8 cellular contexts compared by ENCODE assay signal in genomic region chr9:124259273-124260078, GRCh38. TPM values are rescaled to one million over a fixed set of nuclear protein-coding genes. Genes with fewer than 3 reads are reported as not detected.
DNase-seq lines count a peak whose midpoint lies in the region; ATAC-seq, FAIRE-seq and TF ChIP-seq lines count a peak whose summit lies in the region.

No MANE protein-coding gene starts in this region.

- no peak overlapping the region for H3K27ac Mint-ChIP-seq in activated T-cell treated with anti-CD3 and anti-CD28 coated beads, Interleukin-2, amount 50 U/mL, for 72 hours

- POLR2A ChIA-PET in endothelial cell of umbilical vein (lab: Charles Lee) = interaction anchor here (0.7 to 1.0 kb wide), 2 partner anchors 30 to 47 kb away, joined by 3 read pairs; no protein-coding TSS in a partner anchor

- no peaks in the 10 kb centered on the region for H3K9me3 ChIP-seq in RWPE2 (ENCODE audit: severe bottlenecking)
- H3K9me3 ChIP-seq in endothelial cell of umbilical vein (replicated peaks; ENCODE audit: control insufficient read depth, insufficient read depth, low read length) = no peaks in the 10 kb centered on the region
- no peaks in the 10 kb centered on the region for H3K9me3 ChIP-seq in muscle layer of colon (ENCODE audit: low read length)

- H2AFZ ChIP-seq in endothelial cell of umbilical vein (ENCODE audit: low read depth, low read length) = no peak overlapping the region

- FAIRE-seq in endothelial cell of umbilical vein (lab: Jason Lieb, UNC) (peak; percentile 94), D721Med (lab: Jason Lieb, UNC) (no peak)

- H3K9me1 ChIP-seq in endothelial cell of umbilical vein (replicated peaks; ENCODE audit: control insufficient read depth, extremely low read depth, insufficient read depth, low read length) = no peaks in the 10 kb centered on the region

- H3K27ac ChIP-seq in RWPE2 (ENCODE audit: poor library complexity, severe bottlenecking) (peak overlapping the region; percentile 96), endothelial cell of umbilical vein (ENCODE audit: insufficient read depth, low read depth, low read length) (peak overlapping the region; percentile 76), muscle layer of colon (ENCODE audit: low read depth, low read length) (peak overlapping the region; percentile 94)

- peaks cover 33% of the 10 kb centered on the region for H3K4me1 ChIP-seq in RWPE2 (ENCODE audit: insufficient read depth, poor library complexity, severe bottlenecking)
- peaks cover 51% of the 10 kb centered on the region for H3K4me1 ChIP-seq in endothelial cell of umbilical vein (ENCODE audit: control insufficient read depth, extremely low read depth, insufficient read depth, low read length)
- H3K4me1 ChIP-seq in muscle layer of colon (ENCODE audit: insufficient read depth, low read length) = peaks cover 44% of the 10 kb centered on the region

- TSS peak; percentile 26 for BruUV-seq in endothelial cell of umbilical vein (replicated peaks; lab: Mats Ljungman, UMichigan)

- H4K20me1 ChIP-seq in endothelial cell of umbilical vein (replicated peaks; ENCODE audit: control insufficient read depth, extremely low read depth, insufficient read depth, low read length) = no peaks in the 10 kb centered on the region

- intact Hi-C loops in endothelial cell of umbilical vein (cut with micrococcal nuclease) = loop anchor here (1.0 to 5.0 kb wide), 8 partner anchors 8 to 153 kb away; no protein-coding TSS in a partner anchor

- peaks cover 61% of the 10 kb centered on the region for H3K79me2 ChIP-seq in endothelial cell of umbilical vein (ENCODE audit: control insufficient read depth, insufficient read depth, low read length)

- TF ChIP-seq CTCF in RWPE2 (IDR thresholded peaks at IDR 0.05; ENCODE audit: poor library complexity, severe bottlenecking) = no peak
- TF ChIP-seq CTCF in endothelial cell of umbilical vein (IDR thresholded peaks at IDR 0.05; ENCODE audit: extremely low read depth in 1 of 2, insufficient read depth in 1 of 2, low read depth in 1 of 2, low read length in 2 of 2) = no peak
- no peak for TF ChIP-seq CTCF in D721Med (IDR thresholded peaks at IDR 0.05; ENCODE audit: insufficient read depth, missing control alignments)

- peaks cover 1 to 2% of the 10 kb centered on the region in 2 donors for H3K36me3 Mint-ChIP-seq in activated T-cell treated with anti-CD3 and anti-CD28 coated beads, Interleukin-2, amount 50 U/mL, for 72 hours (ENCODE audit: insufficient read depth in 2 of 2)

- peaks cover 66% of the 10 kb centered on the region for H3K4me1 Mint-ChIP-seq in activated T-cell treated with anti-CD3 and anti-CD28 coated beads, Interleukin-2, amount 50 U/mL, for 72 hours (ENCODE audit: low read depth)

- peak overlapping the region; percentile 75 for H3K4me2 ChIP-seq in endothelial cell of umbilical vein (ENCODE audit: insufficient read depth, low read length)

- ATAC-seq in activated T-cell treated with anti-CD3 and anti-CD28 coated beads, Interleukin-2, amount 50 U/mL, for 72 hours (replicated peaks in 1 of 2) = no peak
- ATAC-seq in RWPE2 (ENCODE audit: low read depth) (peak; percentile 44), GM21515 (IDR thresholded peaks at IDR 0.05; ENCODE audit: unreplicated experiment) (no peak)

- CTCF ChIA-PET in endothelial cell of umbilical vein (lab: Charles Lee) = interaction anchor here (0.8 to 2.7 kb wide), 8 partner anchors 21 to 137 kb away, joined by 3 to 20 read pairs (median 6); no protein-coding TSS in a partner anchor

- H3K36me3 ChIP-seq in RWPE2 (ENCODE audit: low read depth) = peaks cover 14% of the 10 kb centered on the region
- H3K36me3 ChIP-seq in endothelial cell of umbilical vein (ENCODE audit: control insufficient read depth in 2 of 2, extremely low read depth in 1 of 2, insufficient read depth in 2 of 2, low read length in 2 of 2) = no peaks in the 10 kb centered on the region
- H3K36me3 ChIP-seq in muscle layer of colon (ENCODE audit: insufficient read depth, low read length) = no peaks in the 10 kb centered on the region

- H3K9me3 Mint-ChIP-seq in activated T-cell treated with anti-CD3 and anti-CD28 coated beads, Interleukin-2, amount 50 U/mL, for 72 hours = no peaks in the 10 kb centered on the region

- peak overlapping the region; percentile 88 to 96 for H3K4me3 Mint-ChIP-seq in activated T-cell treated with anti-CD3 and anti-CD28 coated beads, Interleukin-2, amount 50 U/mL, for 72 hours

- H3K4me3 ChIP-seq in RWPE2 (ENCODE audit: severe bottlenecking) = peak overlapping the region; percentile 97
- peak overlapping the region; percentile 5 to 90 (median 70) for H3K4me3 ChIP-seq in endothelial cell of umbilical vein (replicated peaks in 1 of 3; ENCODE audit: insufficient read depth in 1 of 3, low read depth in 1 of 3, low read length in 3 of 3)
- H3K4me3 ChIP-seq in muscle layer of colon (ENCODE audit: low read depth in 1 of 2, low read length in 2 of 2) = peak overlapping the region; percentile 47 to 89

- no peak for DNase-seq in activated T-cell treated with anti-CD3 and anti-CD28 coated beads, Interleukin-2, amount 50 U/mL, for 72 hours
- DNase-seq in activated T-cell treated with anti-CD3 and anti-CD28 coated beads for 4 hours (no peak), RWPE2 (ENCODE audit: low spot score) (no peak), endothelial cell of umbilical vein (ENCODE audit: low read depth, low spot score) (peak; percentile 77), NCI-H748 (lab: John Stamatoyannopoulos, UW; ENCODE audit: unreplicated experiment) (no peak), D721Med (ENCODE audit: insufficient read length, low spot score) (no peak)

- H3K27me3 Mint-ChIP-seq in activated T-cell treated with anti-CD3 and anti-CD28 coated beads, Interleukin-2, amount 50 U/mL, for 72 hours (ENCODE audit: low read depth) = peaks cover 61% of the 10 kb centered on the region

- dilution Hi-C loops in endothelial cell of umbilical vein (cut with MboI; ENCODE audit: extremely low pct_ligation_motif_present, low sequenced_read_pairs) = no loop called here

- no peak for TF ChIP-seq POLR2A in endothelial cell of umbilical vein (IDR thresholded peaks at IDR 0.05; ENCODE audit: low read depth, low read length)

- peak overlapping the region; percentile 84 for H3K9ac ChIP-seq in endothelial cell of umbilical vein (replicated peaks; ENCODE audit: extremely low read depth, insufficient read depth, low read length)
- H3K9ac ChIP-seq in muscle layer of colon (ENCODE audit: low read length) = peak overlapping the region; percentile 44

- H3K27me3 ChIP-seq in RWPE2 (ENCODE audit: insufficient read depth, poor library complexity, severe bottlenecking) (no peaks in the 10 kb centered on the region), endothelial cell of umbilical vein (ENCODE audit: control insufficient read depth in 2 of 2, insufficient read depth in 2 of 2, low read length in 2 of 2) (no peaks in the 10 kb centered on the region), muscle layer of colon (ENCODE audit: control insufficient read depth in 1 of 2, insufficient read depth in 2 of 2, low read length in 2 of 2) (no peaks in the 10 kb centered on the region)

TF ChIP-seq in endothelial cell of umbilical vein, 7 proteins besides CTCF, POLR2A, EP300 and RAD21:
- TF ChIP-seq, protein P1, sequence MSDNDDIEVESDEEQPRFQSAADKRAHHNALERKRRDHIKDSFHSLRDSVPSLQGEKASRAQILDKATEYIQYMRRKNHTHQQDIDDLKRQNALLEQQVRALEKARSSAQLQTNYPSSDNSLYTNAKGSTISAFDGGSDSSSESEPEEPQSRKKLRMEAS (IDR thresholded peaks at IDR 0.05; ENCODE audit: insufficient read depth, insufficient read length) = no peak
- peak; percentile 49 for TF ChIP-seq JUN (IDR thresholded peaks at IDR 0.05; ENCODE audit: borderline replicate concordance, insufficient read depth, insufficient read length, low read depth)
- TF ChIP-seq EZH2 (IDR thresholded peaks at IDR 0.05; ENCODE audit: borderline replicate concordance, low read depth, low read length, severe bottlenecking) = no peak
- peak; percentile 32 for TF ChIP-seq POLR2AphosphoS5 (IDR thresholded peaks at IDR 0.05; ENCODE audit: insufficient read depth, low read depth, low read length)
- peak; percentile 92 for TF ChIP-seq FOS (IDR thresholded peaks at IDR 0.05; ENCODE audit: borderline replicate concordance, insufficient read depth, low read length)
- TF ChIP-seq GATA2 (IDR thresholded peaks at IDR 0.05; ENCODE audit: insufficient read depth, insufficient read length, low read depth, low read length) = no peak
- no peak for TF ChIP-seq MYC (IDR thresholded peaks at IDR 0.05; ENCODE audit: low read depth, low read length)

RNA-seq across cellular contexts. Expression of gene NEK6, which starts 1.7 kb away (rescaled TPM):
- 1 to 10 TPM; 8.1 to 8.5 TPM for total RNA-seq in activated T-cell treated with anti-CD3 and anti-CD28 coated beads, Interleukin-2, amount 50 U/mL, for 72 hours
- total RNA-seq in endothelial cell of umbilical vein = 65.9 and 67.1 TPM in 2 replicates
- 64.3 and 96.1 TPM in 2 replicates for polyA plus RNA-seq in endothelial cell of umbilical vein
- polyA plus RNA-seq in endothelial cell of umbilical vein (2011; cell fraction: cytosol; rRNA removed) = 77.1 and 88.2 TPM in 2 replicates
- 79.5 and 84.6 TPM in 2 replicates for polyA plus RNA-seq in endothelial cell of umbilical vein (2011; cell fraction: nucleus; rRNA removed)
- 62.6 and 78.9 TPM in 2 replicates for polyA plus RNA-seq in endothelial cell of umbilical vein (2012)
- 111 and 153 TPM in 2 replicates for polyA minus RNA-seq in endothelial cell of umbilical vein
- polyA minus RNA-seq in endothelial cell of umbilical vein (2011; cell fraction: cytosol; rRNA and poly(A)+ RNA removed) = 5.1 TPM
- polyA minus RNA-seq in endothelial cell of umbilical vein (2011; cell fraction: nucleus; rRNA and poly(A)+ RNA removed) = 48.7 and 63.7 TPM in 2 replicates
